Comparison of ENCODE assay signal across 8 cellular contexts in the genomic region with DNA sequence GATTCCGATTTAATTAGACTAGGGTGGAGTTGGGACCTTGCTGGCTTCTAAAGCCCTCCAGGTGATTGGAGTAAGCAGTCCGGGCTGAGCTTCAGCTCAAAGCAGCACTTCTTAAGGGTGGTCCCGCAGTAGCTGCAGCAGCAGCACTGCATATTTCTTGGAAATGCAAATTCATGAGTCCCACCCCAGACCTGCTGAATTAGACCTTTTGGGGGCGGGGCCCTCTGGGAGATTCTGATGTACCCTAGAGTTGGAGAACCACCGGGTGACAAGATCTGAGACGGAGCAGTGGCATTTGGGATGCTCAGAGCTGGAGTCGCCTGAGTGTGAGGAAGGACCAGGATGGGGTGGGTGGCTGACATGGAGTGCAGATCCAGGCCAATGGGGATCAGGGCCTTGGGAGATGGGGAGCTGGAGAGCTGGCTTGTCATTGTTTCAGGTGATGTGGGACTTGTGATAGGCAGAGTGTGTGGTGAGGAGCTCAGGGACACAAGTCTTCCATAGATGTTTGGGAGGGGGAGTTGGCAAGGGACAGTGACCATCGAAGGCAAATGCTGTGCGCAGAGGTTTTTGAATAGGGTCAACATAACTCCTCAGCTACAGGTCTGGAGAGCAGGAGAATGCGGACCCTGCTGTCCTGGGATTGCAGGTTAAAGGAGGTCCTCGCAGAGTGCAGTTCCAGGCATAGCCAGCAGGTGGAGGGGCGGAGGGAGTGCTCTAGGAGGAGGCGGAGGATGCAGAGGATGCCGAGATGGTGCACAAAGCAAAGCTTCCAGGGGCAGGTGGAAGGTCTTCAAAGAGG.
A peak's percentile ranks its signal among the peaks of the same experiment; 100 is the strongest.
DNase-seq lines count a peak whose midpoint lies in the region; ATAC-seq and TF ChIP-seq lines count a peak whose summit lies in the region.

No MANE protein-coding gene starts in this region.

- 48% methylated on average over 14 of the region's 14 CpGs for WGBS in liver

- H3K27ac Mint-ChIP-seq in chondrocyte (ENCODE audit: unreplicated experiment): no peak overlapping the region

- H3K27me3 ChIP-seq in MM.1S (replicated peaks; ENCODE audit: insufficient read depth, low read length): no peaks in the 10 kb centered on the region
- H3K27me3 ChIP-seq in WERI-Rb-1 (ENCODE audit: insufficient read depth, low read depth, severe bottlenecking): no peaks in the 10 kb centered on the region
- peaks cover 0 to 2% (median 0%) of the 10 kb centered on the region in 4 donors for H3K27me3 ChIP-seq in liver (ENCODE audit: control insufficient read depth in 4 of 4, insufficient read depth in 4 of 4, low read length in 3 of 4)

- H2AFZ ChIP-seq in MM.1S (ENCODE audit: low read length): no peak overlapping the region

- no peak overlapping the region for H3K4me3 ChIP-seq in MM.1S (ENCODE audit: low read length)
- H3K4me3 ChIP-seq in WERI-Rb-1 (ENCODE audit: low read depth, low read length): no peak overlapping the region
- H3K4me3 ChIP-seq in liver (ENCODE audit: low read depth in 1 of 3, low read length in 3 of 3): no peak overlapping the region

- H3K36me3 ChIP-seq in MM.1S (replicated peaks; ENCODE audit: insufficient read depth, low read length): no peaks in the 10 kb centered on the region
- H3K36me3 ChIP-seq in WERI-Rb-1: no peaks in the 10 kb centered on the region
- no peaks in the 10 kb centered on the region for H3K36me3 ChIP-seq in liver (ENCODE audit: control insufficient read depth in 4 of 4, insufficient read depth in 3 of 4, low read depth in 1 of 4, low read length in 3 of 4)

- no peaks in the 10 kb centered on the region for H3K79me2 ChIP-seq in MM.1S (ENCODE audit: low read length)

- no peaks in the 10 kb centered on the region for H3K36me3 Mint-ChIP-seq in chondrocyte (ENCODE audit: low read depth)

- no peaks in the 10 kb centered on the region for H3K9me3 ChIP-seq in MM.1S (replicated peaks; ENCODE audit: insufficient read depth, low read length)
- no peaks in the 10 kb centered on the region for H3K9me3 ChIP-seq in WERI-Rb-1 (ENCODE audit: severe bottlenecking)
- H3K9me3 ChIP-seq in liver (ENCODE audit: control insufficient read depth in 4 of 4, low read length in 3 of 4): no peaks in the 10 kb centered on the region

- H3K9ac ChIP-seq in MM.1S (ENCODE audit: low read length) (no peak overlapping the region), liver (ENCODE audit: low read depth in 1 of 2, low read length in 2 of 2) (no peak overlapping the region)

- no peak overlapping the region for H3K4me3 Mint-ChIP-seq in chondrocyte (ENCODE audit: unreplicated experiment)

- no peaks in the 10 kb centered on the region for H4K20me1 ChIP-seq in MM.1S (ENCODE audit: insufficient read depth, low read length)

- DNase-seq in EL (peak; percentile 54), MM.1S (peak; percentile 58), WERI-Rb-1 (peak; percentile 81), chondrocyte (ENCODE audit: low spot score) (no peak), omental fat pad (ENCODE audit: low spot score) (no peak)
- peak; percentile 22 to 23 for DNase-seq in stimulated activated CD8-positive, alpha-beta memory T cell treated with anti-CD3 and anti-CD28 coated beads, Interleukin-15, amount 100 ng/mL, for 48 hours (ENCODE audit: low read depth in 2 of 2)

- no peaks in the 10 kb centered on the region for H3K4me1 ChIP-seq in MM.1S (ENCODE audit: low read length)
- no peaks in the 10 kb centered on the region for H3K4me1 ChIP-seq in liver (ENCODE audit: control insufficient read depth in 4 of 4, insufficient read depth in 4 of 4, low read length in 3 of 4)

- no peaks in the 10 kb centered on the region for H3K4me1 Mint-ChIP-seq in chondrocyte (ENCODE audit: low read depth)

- H3K9me3 Mint-ChIP-seq in chondrocyte (ENCODE audit: low read depth): no peaks in the 10 kb centered on the region

- no peak overlapping the region for H3K4me2 ChIP-seq in MM.1S (ENCODE audit: low read depth, low read length)

- peaks cover 30% of the 10 kb centered on the region for H3K27me3 Mint-ChIP-seq in chondrocyte (ENCODE audit: low read depth)

- no peaks in the 10 kb centered on the region for H3F3A ChIP-seq in MM.1S (ENCODE audit: insufficient read depth, low read length)

- H3K9me2 ChIP-seq in MM.1S (replicated peaks; ENCODE audit: insufficient read depth, low read length): no peaks in the 10 kb centered on the region

- H3K27ac ChIP-seq in MM.1S (ENCODE audit: low read length): no peak overlapping the region
- H3K27ac ChIP-seq in WERI-Rb-1: no peak overlapping the region
- H3K27ac ChIP-seq in liver (ENCODE audit: low read depth in 1 of 2, low read length in 2 of 2): no peak overlapping the region

- TF ChIP-seq RAD21 in liver (IDR thresholded peaks at IDR 0.05): peak; percentile 59 to 78

- ATAC-seq in GM21723 (IDR thresholded peaks at IDR 0.05; ENCODE audit: unreplicated experiment): peak; percentile 78
- ATAC-seq in omental fat pad (ENCODE audit: low FRiP score): no peak

- TF ChIP-seq CTCF in MM.1S (IDR thresholded peaks at IDR 0.05; ENCODE audit: low read length): peak; percentile 88
- TF ChIP-seq CTCF in WERI-Rb-1 (IDR thresholded peaks at IDR 0.05; ENCODE audit: low read depth, low read length): peak; percentile 91
- peak; percentile 82 for TF ChIP-seq CTCF in chondrocyte (IDR thresholded peaks at IDR 0.05)
- TF ChIP-seq CTCF in liver (IDR thresholded peaks at IDR 0.05; ENCODE audit: low read depth, low read length, missing input control): peak; percentile 85
- no peak for TF ChIP-seq CTCF in omental fat pad (IDR thresholded peaks at IDR 0.05)

TF ChIP-seq in liver, 16 proteins besides CTCF, POLR2A, EP300 and RAD21:
- TF ChIP-seq, protein P1, sequence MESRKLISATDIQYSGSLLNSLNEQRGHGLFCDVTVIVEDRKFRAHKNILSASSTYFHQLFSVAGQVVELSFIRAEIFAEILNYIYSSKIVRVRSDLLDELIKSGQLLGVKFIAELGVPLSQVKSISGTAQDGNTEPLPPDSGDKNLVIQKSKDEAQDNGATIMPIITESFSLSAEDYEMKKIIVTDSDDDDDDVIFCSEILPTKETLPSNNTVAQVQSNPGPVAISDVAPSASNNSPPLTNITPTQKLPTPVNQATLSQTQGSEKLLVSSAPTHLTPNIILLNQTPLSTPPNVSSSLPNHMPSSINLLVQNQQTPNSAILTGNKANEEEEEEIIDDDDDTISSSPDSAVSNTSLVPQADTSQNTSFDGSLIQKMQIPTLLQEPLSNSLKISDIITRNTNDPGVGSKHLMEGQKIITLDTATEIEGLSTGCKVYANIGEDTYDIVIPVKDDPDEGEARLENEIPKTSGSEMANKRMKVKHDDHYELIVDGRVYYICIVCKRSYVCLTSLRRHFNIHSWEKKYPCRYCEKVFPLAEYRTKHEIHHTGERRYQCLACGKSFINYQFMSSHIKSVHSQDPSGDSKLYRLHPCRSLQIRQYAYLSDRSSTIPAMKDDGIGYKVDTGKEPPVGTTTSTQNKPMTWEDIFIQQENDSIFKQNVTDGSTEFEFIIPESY (IDR thresholded peaks at IDR 0.05): no peak
- no peak for TF ChIP-seq NR2F2 (IDR thresholded peaks at IDR 0.05)
- TF ChIP-seq HNF4A (conservative IDR thresholded peaks at IDR 0.05): no peak
- TF ChIP-seq FOXA2 (IDR thresholded peaks at IDR 0.05): no peak
- TF ChIP-seq, protein P2, sequence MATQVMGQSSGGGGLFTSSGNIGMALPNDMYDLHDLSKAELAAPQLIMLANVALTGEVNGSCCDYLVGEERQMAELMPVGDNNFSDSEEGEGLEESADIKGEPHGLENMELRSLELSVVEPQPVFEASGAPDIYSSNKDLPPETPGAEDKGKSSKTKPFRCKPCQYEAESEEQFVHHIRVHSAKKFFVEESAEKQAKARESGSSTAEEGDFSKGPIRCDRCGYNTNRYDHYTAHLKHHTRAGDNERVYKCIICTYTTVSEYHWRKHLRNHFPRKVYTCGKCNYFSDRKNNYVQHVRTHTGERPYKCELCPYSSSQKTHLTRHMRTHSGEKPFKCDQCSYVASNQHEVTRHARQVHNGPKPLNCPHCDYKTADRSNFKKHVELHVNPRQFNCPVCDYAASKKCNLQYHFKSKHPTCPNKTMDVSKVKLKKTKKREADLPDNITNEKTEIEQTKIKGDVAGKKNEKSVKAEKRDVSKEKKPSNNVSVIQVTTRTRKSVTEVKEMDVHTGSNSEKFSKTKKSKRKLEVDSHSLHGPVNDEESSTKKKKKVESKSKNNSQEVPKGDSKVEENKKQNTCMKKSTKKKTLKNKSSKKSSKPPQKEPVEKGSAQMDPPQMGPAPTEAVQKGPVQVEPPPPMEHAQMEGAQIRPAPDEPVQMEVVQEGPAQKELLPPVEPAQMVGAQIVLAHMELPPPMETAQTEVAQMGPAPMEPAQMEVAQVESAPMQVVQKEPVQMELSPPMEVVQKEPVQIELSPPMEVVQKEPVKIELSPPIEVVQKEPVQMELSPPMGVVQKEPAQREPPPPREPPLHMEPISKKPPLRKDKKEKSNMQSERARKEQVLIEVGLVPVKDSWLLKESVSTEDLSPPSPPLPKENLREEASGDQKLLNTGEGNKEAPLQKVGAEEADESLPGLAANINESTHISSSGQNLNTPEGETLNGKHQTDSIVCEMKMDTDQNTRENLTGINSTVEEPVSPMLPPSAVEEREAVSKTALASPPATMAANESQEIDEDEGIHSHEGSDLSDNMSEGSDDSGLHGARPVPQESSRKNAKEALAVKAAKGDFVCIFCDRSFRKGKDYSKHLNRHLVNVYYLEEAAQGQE (IDR thresholded peaks at IDR 0.05): no peak
- no peak for TF ChIP-seq TAF1 (conservative IDR thresholded peaks at IDR 0.05)
- no peak for TF ChIP-seq EGR1 (IDR thresholded peaks at IDR 0.05; ENCODE audit: low read depth in 2 of 2)
- no peak for TF ChIP-seq RXRA (IDR thresholded peaks at IDR 0.05)
- TF ChIP-seq, protein P3, sequence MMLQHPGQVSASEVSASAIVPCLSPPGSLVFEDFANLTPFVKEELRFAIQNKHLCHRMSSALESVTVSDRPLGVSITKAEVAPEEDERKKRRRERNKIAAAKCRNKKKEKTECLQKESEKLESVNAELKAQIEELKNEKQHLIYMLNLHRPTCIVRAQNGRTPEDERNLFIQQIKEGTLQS (IDR thresholded peaks at IDR 0.05): no peak
- TF ChIP-seq, protein P4, sequence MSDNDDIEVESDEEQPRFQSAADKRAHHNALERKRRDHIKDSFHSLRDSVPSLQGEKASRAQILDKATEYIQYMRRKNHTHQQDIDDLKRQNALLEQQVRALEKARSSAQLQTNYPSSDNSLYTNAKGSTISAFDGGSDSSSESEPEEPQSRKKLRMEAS (IDR thresholded peaks at IDR 0.05): no peak
- no peak for TF ChIP-seq YY1 (IDR thresholded peaks at IDR 0.05)
- no peak for TF ChIP-seq GABPA (IDR thresholded peaks at IDR 0.05 in 1 of 2, conservative IDR thresholded peaks at IDR 0.05 in 1 of 2)
- no peak for TF ChIP-seq JUND (IDR thresholded peaks at IDR 0.05)
- TF ChIP-seq HNF4G (IDR thresholded peaks at IDR 0.05): no peak

Comparison
In these comparisons a context has a peak if more than half of its experiments do, and no peak if none do; other contexts are left out.
1. DNase-seq: peak in EL (single experiment), MM.1S (single experiment), WERI-Rb-1 (single experiment) and stimulated activated CD8-positive, alpha-beta memory T cell treated with anti-CD3 and anti-CD28 coated beads, Interleukin-15, amount 100 ng/mL, for 48 hours (2 of 2); none in chondrocyte (single experiment) and omental fat pad (single experiment).
2. CTCF ChIP-seq: peak in MM.1S (single experiment), WERI-Rb-1 (single experiment), chondrocyte (single experiment) and liver (single experiment); none in omental fat pad (0 of 3).